ENCODE assay signal across 18 cellular contexts in genomic region chr11:119712459-119713360, GRCh38. TPM values are rescaled to one million over a fixed set of nuclear protein-coding genes. Genes with fewer than 3 reads are reported as not detected.
A peak's percentile ranks its signal among the peaks of the same experiment; 100 is the strongest.
DNase-seq lines count a peak whose midpoint lies in the region; TF ChIP-seq lines count a peak whose summit lies in the region.
"Had no signal": no experiment of that assay in that cellular context is flagged by ENCODE, and none has a peak within 500 bp of the region (broad histone marks: within the 10 kb centered on the region; RNA-seq: fewer than 3 reads in every experiment).

No MANE protein-coding gene starts in this region.

- peak; percentile 65 for DNase-seq in KBM-7
- DNase-seq in OCI-M1 (lab: John Stamatoyannopoulos, UW) = peak; percentile 61
- DNase-seq in left kidney (ENCODE audit: low read depth, low spot score) = peak; percentile 67
- no peak for DNase-seq in type B pancreatic cell (ENCODE audit: extremely low spot score, unreplicated experiment)
- no peak for DNase-seq in prostate gland (ENCODE audit: low spot score)
- no peak for DNase-seq in GM03348 (ENCODE audit: low spot score)
- DNase-seq in hippocampal formation (lab: John Stamatoyannopoulos, UW) = no peak
- DNase-seq: activated CD4-positive, alpha-beta T cell treated with anti-CD3 and anti-CD28 coated beads for 36 hours; activated naive CD4-positive, alpha-beta T cell treated with anti-CD3 and anti-CD28 coated beads, Interleukin-2, amount 50 U/mL, for 16 hours; DMS53; NCI-H1048; NCI-H2107; NCI-H748 treated with DMSO at 0.1 percent for 48 hours; occipital lobe; stimulated activated CD4-positive, alpha-beta T cell treated with anti-CD3 and anti-CD28 coated beads, Interleukin-4, amount 100 ng/mL, for 4 hours had no signal

- TF ChIP-seq CTCF in type B pancreatic cell (conservative IDR thresholded peaks at IDR 0.05) (no peak), prostate gland (IDR thresholded peaks at IDR 0.05) (no peak)

- H3K4me1 ChIP-seq in prostate gland (replicated peaks) = no peaks in the 10 kb centered on the region

- no peaks in the 10 kb centered on the region for H3K27me3 ChIP-seq in prostate gland (replicated peaks; ENCODE audit: insufficient read depth)
- H3K27me3 ChIP-seq: heart left ventricle had no signal

- no peak overlapping the region for H3K27ac ChIP-seq in prostate gland
- H3K27ac ChIP-seq: heart left ventricle, thoracic aorta had no signal

- in situ Hi-C loops in KBM-7 (cut with MboI; ENCODE audit: low pct_unique_long_range_greater_than_20kb, low sequenced_read_pairs) = no loop called here

- 73% methylated on average over 10 of the region's 10 CpGs for WGBS in prostate gland

- no peak for TF ChIP-seq POLR2A in prostate gland (IDR thresholded peaks at IDR 0.05)

- no peaks in the 10 kb centered on the region for H3K36me3 ChIP-seq in prostate gland
- H3K36me3 ChIP-seq: heart left ventricle, thoracic aorta had no signal

- peaks cover 73% of the 10 kb centered on the region for H3K4me1 Mint-ChIP-seq in type B pancreatic cell (ENCODE audit: unreplicated experiment)
- H3K4me1 Mint-ChIP-seq: activated CD4-positive, alpha-beta T cell treated with anti-CD3 and anti-CD28 coated beads for 36 hours had no signal

- peak overlapping the region; percentile 78 for H3K27ac Mint-ChIP-seq in type B pancreatic cell
- H3K27ac Mint-ChIP-seq: activated CD4-positive, alpha-beta T cell treated with anti-CD3 and anti-CD28 coated beads for 36 hours; T-helper 1 cell treated with Interleukin-12 subunit alpha and Interleukin-12 subunit beta and Interleukin-4 antibody, amounts not matched to agents 30 μg/mL and 1 μg/mL, for 36 hours had no signal

- H3K36me3 Mint-ChIP-seq in type B pancreatic cell = no peaks in the 10 kb centered on the region

- intact Hi-C loops in prostate gland (cut with DNase I) = no loop called here

- H3K4me3 ChIP-seq in prostate gland = no peak overlapping the region
- H3K4me3 ChIP-seq: heart left ventricle, thoracic aorta had no signal

- H3K27me3 Mint-ChIP-seq in type B pancreatic cell = no peaks in the 10 kb centered on the region

- no peaks in the 10 kb centered on the region for H3K9me3 Mint-ChIP-seq in type B pancreatic cell
- H3K9me3 Mint-ChIP-seq: T-helper 1 cell treated with Interleukin-12 subunit alpha and Interleukin-12 subunit beta and Interleukin-4 antibody, amounts not matched to agents 30 μg/mL and 1 μg/mL, for 36 hours had no signal

- peak overlapping the region; percentile 47 for H3K4me3 Mint-ChIP-seq in type B pancreatic cell
- H3K4me3 Mint-ChIP-seq: activated CD4-positive, alpha-beta T cell treated with anti-CD3 and anti-CD28 coated beads for 36 hours; T-helper 1 cell treated with Interleukin-12 subunit alpha and Interleukin-12 subunit beta and Interleukin-4 antibody, amounts not matched to agents 30 μg/mL and 1 μg/mL, for 36 hours had no signal

- H3K9me3 ChIP-seq in prostate gland = no peaks in the 10 kb centered on the region
- H3K9me3 ChIP-seq: heart left ventricle, thoracic aorta had no signal

RNA-seq across cellular contexts. Expression of gene NECTIN1, which starts 16.3 kb away (rescaled TPM):
- total RNA-seq in type B pancreatic cell (ENCODE audit: low replicate concordance) (62.9 and 128 TPM in 2 replicates), prostate gland (10 to 100 TPM; 18.7 to 28.2 TPM)

Comparison
In these comparisons a context has a peak if more than half of its experiments do, and no peak if none do; other contexts are left out.
1. DNase-seq: peak in KBM-7 (single experiment), OCI-M1 (single experiment) and left kidney (single experiment); none in type B pancreatic cell (single experiment), prostate gland (single experiment), GM03348 (single experiment) and hippocampal formation (0 of 2).